In the genomic region with DNA sequence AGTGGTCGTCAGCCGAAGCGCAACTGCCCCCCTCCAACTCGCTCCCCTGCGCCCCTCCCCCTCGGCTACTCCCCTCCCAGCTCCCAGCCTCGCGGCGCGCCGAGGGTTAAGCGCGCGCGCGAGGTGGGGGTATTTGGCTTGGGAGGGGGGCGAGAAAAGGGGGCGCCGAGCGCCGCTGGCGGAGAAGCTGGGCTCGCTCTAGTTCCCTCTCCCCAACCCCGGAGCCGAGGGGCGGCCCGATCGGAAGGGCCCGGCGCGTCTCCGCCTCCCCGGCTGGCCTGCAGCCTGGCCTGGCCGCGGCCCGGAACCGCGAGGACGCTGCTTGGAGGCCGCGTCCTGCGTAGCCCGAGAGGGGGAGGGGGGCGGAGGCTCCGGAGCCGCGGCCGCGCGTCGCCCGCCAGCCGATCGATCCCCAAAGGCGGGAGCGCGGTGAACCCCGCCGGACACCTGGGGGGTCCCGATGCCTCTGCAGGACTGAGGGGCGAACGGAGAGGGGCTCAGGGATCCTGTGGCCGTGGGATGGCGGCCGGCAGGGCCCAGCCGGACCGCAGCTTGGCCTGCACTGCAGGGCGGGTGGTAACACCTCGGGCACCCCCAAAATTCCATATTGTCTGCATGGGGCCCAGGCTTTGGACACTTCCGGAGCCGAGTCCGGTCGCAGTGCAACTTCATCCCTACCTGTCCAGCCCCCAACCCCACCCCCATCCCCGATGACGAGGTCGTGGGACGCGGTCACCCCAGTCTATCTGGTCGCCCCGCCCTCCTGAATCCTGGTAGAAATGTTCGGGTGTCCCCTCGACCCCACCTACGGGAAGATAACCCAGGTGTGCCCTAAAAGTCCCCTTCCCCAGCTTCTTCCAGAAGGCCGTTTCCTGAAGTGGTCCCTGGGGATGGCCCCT, we compare ENCODE assay signal across 1 cellular context.
TF ChIP-seq lines count a peak whose summit lies in the region.

No MANE protein-coding gene starts in this region.

TF ChIP-seq in HepG2, 621 proteins besides CTCF, POLR2A, EP300 and RAD21 (continued from another document and continues in another):
- TF ChIP-seq, protein P1, sequence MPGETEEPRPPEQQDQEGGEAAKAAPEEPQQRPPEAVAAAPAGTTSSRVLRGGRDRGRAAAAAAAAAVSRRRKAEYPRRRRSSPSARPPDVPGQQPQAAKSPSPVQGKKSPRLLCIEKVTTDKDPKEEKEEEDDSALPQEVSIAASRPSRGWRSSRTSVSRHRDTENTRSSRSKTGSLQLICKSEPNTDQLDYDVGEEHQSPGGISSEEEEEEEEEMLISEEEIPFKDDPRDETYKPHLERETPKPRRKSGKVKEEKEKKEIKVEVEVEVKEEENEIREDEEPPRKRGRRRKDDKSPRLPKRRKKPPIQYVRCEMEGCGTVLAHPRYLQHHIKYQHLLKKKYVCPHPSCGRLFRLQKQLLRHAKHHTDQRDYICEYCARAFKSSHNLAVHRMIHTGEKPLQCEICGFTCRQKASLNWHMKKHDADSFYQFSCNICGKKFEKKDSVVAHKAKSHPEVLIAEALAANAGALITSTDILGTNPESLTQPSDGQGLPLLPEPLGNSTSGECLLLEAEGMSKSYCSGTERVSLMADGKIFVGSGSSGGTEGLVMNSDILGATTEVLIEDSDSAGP (CRISPR knock-in tag; IDR thresholded peaks at IDR 0.05; ENCODE audit: borderline replicate concordance): peak; percentile 59; the same call in 1 of the 2 replicates
- TF ChIP-seq, protein P2, sequence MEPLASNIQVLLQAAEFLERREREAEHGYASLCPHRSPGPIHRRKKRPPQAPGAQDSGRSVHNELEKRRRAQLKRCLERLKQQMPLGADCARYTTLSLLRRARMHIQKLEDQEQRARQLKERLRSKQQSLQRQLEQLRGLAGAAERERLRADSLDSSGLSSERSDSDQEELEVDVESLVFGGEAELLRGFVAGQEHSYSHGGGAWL (CRISPR knock-in tag; IDR thresholded peaks at IDR 0.05): peak; percentile 88; the same call in 1 of the 2 replicates
- TF ChIP-seq, protein P3, sequence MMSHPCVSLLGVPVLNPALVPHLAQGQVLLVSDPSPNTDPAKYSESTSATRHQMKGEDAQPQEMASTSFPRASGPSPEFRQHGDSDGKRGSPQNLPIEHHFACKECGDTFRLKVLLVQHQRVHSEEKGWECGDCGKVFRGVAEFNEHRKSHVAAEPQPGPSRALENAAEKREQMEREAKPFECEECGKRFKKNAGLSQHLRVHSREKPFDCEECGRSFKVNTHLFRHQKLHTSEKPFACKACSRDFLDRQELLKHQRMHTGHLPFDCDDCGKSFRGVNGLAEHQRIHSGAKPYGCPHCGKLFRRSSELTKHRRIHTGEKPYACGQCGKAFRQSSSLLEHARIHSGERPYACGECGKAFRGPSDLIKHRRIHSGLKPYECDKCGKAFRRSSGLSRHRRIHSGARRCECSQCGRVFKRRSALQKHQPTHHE (CRISPR knock-in tag; IDR thresholded peaks at IDR 0.05; ENCODE audit: borderline replicate concordance): no peak; the same call in 1 of the 2 replicates
- TF ChIP-seq ZFP36L2 (CRISPR knock-in tag; IDR thresholded peaks at IDR 0.05) (no peak), REXO4 (CRISPR knock-in tag; IDR thresholded peaks at IDR 0.05; ENCODE audit: borderline replicate concordance) (peak; percentile 74), KDM4B (CRISPR knock-in tag; IDR thresholded peaks at IDR 0.05) (no peak), MED8 (CRISPR knock-in tag; IDR thresholded peaks at IDR 0.05; ENCODE audit: insufficient replicate concordance) (peak; percentile 65), PLRG1 (conservative IDR thresholded peaks at IDR 0.05) (no peak), CHCHD3 (CRISPR knock-in tag; IDR thresholded peaks at IDR 0.05) (peak; percentile 97), RAD51 (IDR thresholded peaks at IDR 0.05; ENCODE audit: borderline replicate concordance) (no peak), PHF8 (CRISPR knock-in tag; IDR thresholded peaks at IDR 0.05) (peak; percentile 86), NFATC3 (CRISPR knock-in tag; IDR thresholded peaks at IDR 0.05) (no peak), RARG (CRISPR knock-in tag; IDR thresholded peaks at IDR 0.05; ENCODE audit: low read depth) (no peak), HOXD1 (CRISPR knock-in tag; IDR thresholded peaks at IDR 0.05) (no peak), ZNF766 (CRISPR knock-in tag; IDR thresholded peaks at IDR 0.05; ENCODE audit: borderline replicate concordance) (no peak), MATR3 (CRISPR knock-in tag; IDR thresholded peaks at IDR 0.05) (no peak), ZNF644 (CRISPR knock-in tag; IDR thresholded peaks at IDR 0.05; ENCODE audit: low read depth) (no peak), KMT2A (CRISPR knock-in tag; IDR thresholded peaks at IDR 0.05) (no peak), ZSCAN29 (CRISPR knock-in tag; conservative IDR thresholded peaks at IDR 0.05) (peak; percentile 97), ZBTB21 (CRISPR knock-in tag; IDR thresholded peaks at IDR 0.05) (no peak), ZNF891 (CRISPR knock-in tag; IDR thresholded peaks at IDR 0.05) (peak; percentile 54), HES4 (CRISPR knock-in tag; IDR thresholded peaks at IDR 0.05; ENCODE audit: borderline replicate concordance) (peak; percentile 47; the same call in 1 of the 2 replicates), SMARCE1 (IDR thresholded peaks at IDR 0.05; ENCODE audit: borderline replicate concordance) (no peak), ZSCAN20 (CRISPR knock-in tag; IDR thresholded peaks at IDR 0.05; ENCODE audit: borderline replicate concordance) (peak; percentile 81; the same call in 1 of the 2 replicates), JUNB (CRISPR knock-in tag; IDR thresholded peaks at IDR 0.05; ENCODE audit: borderline replicate concordance) (no peak), HNRNPL (IDR thresholded peaks at IDR 0.05; ENCODE audit: low read depth, low read length) (0 out of 2 replicates have a peak, but pooled peaks have one; percentile 10)
- TF ChIP-seq, protein P4, sequence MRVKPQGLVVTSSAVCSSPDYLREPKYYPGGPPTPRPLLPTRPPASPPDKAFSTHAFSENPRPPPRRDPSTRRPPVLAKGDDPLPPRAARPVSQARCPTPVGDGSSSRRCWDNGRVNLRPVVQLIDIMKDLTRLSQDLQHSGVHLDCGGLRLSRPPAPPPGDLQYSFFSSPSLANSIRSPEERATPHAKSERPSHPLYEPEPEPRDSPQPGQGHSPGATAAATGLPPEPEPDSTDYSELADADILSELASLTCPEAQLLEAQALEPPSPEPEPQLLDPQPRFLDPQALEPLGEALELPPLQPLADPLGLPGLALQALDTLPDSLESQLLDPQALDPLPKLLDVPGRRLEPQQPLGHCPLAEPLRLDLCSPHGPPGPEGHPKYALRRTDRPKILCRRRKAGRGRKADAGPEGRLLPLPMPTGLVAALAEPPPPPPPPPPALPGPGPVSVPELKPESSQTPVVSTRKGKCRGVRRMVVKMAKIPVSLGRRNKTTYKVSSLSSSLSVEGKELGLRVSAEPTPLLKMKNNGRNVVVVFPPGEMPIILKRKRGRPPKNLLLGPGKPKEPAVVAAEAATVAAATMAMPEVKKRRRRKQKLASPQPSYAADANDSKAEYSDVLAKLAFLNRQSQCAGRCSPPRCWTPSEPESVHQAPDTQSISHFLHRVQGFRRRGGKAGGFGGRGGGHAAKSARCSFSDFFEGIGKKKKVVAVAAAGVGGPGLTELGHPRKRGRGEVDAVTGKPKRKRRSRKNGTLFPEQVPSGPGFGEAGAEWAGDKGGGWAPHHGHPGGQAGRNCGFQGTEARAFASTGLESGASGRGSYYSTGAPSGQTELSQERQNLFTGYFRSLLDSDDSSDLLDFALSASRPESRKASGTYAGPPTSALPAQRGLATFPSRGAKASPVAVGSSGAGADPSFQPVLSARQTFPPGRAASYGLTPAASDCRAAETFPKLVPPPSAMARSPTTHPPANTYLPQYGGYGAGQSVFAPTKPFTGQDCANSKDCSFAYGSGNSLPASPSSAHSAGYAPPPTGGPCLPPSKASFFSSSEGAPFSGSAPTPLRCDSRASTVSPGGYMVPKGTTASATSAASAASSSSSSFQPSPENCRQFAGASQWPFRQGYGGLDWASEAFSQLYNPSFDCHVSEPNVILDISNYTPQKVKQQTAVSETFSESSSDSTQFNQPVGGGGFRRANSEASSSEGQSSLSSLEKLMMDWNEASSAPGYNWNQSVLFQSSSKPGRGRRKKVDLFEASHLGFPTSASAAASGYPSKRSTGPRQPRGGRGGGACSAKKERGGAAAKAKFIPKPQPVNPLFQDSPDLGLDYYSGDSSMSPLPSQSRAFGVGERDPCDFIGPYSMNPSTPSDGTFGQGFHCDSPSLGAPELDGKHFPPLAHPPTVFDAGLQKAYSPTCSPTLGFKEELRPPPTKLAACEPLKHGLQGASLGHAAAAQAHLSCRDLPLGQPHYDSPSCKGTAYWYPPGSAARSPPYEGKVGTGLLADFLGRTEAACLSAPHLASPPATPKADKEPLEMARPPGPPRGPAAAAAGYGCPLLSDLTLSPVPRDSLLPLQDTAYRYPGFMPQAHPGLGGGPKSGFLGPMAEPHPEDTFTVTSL (CRISPR knock-in tag; IDR thresholded peaks at IDR 0.05; ENCODE audit: borderline replicate concordance): no peak
- TF ChIP-seq, protein P5, sequence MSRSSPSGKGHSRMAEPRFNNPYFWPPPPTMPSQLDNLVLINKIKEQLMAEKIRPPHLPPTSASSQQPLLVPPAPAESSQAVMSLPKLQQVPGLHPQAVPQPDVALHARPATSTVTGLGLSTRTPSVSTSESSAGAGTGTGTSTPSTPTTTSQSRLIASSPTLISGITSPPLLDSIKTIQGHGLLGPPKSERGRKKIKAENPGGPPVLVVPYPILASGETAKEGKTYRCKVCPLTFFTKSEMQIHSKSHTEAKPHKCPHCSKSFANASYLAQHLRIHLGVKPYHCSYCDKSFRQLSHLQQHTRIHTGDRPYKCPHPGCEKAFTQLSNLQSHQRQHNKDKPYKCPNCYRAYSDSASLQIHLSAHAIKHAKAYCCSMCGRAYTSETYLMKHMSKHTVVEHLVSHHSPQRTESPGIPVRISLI (CRISPR knock-in tag; IDR thresholded peaks at IDR 0.05; ENCODE audit: borderline replicate concordance): peak; percentile 45; the same call in 1 of the 2 replicates
- TF ChIP-seq, protein P6, sequence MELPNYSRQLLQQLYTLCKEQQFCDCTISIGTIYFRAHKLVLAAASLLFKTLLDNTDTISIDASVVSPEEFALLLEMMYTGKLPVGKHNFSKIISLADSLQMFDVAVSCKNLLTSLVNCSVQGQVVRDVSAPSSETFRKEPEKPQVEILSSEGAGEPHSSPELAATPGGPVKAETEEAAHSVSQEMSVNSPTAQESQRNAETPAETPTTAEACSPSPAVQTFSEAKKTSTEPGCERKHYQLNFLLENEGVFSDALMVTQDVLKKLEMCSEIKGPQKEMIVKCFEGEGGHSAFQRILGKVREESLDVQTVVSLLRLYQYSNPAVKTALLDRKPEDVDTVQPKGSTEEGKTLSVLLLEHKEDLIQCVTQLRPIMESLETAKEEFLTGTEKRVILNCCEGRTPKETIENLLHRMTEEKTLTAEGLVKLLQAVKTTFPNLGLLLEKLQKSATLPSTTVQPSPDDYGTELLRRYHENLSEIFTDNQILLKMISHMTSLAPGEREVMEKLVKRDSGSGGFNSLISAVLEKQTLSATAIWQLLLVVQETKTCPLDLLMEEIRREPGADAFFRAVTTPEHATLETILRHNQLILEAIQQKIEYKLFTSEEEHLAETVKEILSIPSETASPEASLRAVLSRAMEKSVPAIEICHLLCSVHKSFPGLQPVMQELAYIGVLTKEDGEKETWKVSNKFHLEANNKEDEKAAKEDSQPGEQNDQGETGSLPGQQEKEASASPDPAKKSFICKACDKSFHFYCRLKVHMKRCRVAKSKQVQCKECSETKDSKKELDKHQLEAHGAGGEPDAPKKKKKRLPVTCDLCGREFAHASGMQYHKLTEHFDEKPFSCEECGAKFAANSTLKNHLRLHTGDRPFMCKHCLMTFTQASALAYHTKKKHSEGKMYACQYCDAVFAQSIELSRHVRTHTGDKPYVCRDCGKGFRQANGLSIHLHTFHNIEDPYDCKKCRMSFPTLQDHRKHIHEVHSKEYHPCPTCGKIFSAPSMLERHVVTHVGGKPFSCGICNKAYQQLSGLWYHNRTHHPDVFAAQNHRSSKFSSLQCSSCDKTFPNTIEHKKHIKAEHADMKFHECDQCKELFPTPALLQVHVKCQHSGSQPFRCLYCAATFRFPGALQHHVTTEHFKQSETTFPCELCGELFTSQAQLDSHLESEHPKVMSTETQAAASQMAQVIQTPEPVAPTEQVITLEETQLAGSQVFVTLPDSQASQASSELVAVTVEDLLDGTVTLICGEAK (IDR thresholded peaks at IDR 0.05): no peak
- TF ChIP-seq, protein P6 (CRISPR knock-in tag; IDR thresholded peaks at IDR 0.05): peak; percentile 87; the same call in 1 of the 2 replicates
- TF ChIP-seq, protein P7, sequence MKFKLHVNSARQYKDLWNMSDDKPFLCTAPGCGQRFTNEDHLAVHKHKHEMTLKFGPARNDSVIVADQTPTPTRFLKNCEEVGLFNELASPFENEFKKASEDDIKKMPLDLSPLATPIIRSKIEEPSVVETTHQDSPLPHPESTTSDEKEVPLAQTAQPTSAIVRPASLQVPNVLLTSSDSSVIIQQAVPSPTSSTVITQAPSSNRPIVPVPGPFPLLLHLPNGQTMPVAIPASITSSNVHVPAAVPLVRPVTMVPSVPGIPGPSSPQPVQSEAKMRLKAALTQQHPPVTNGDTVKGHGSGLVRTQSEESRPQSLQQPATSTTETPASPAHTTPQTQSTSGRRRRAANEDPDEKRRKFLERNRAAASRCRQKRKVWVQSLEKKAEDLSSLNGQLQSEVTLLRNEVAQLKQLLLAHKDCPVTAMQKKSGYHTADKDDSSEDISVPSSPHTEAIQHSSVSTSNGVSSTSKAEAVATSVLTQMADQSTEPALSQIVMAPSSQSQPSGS (CRISPR knock-in tag; IDR thresholded peaks at IDR 0.05): peak; percentile 66; the same call in 1 of the 2 replicates
